Comparison of ENCODE assay signal across 8 cellular contexts in genomic region chr7:34320926-34321609, GRCh38.
A peak's percentile ranks its signal among the peaks of the same experiment; 100 is the strongest.
DNase-seq lines count a peak whose midpoint lies in the region; TF ChIP-seq lines count a peak whose summit lies in the region.

No MANE protein-coding gene starts in this region.

- in situ Hi-C loops in KBM-7 (cut with MboI; ENCODE audit: low pct_unique_long_range_greater_than_20kb, low sequenced_read_pairs), result no loop called here

- CTCF ChIA-PET in GM10248 (lab: Yijun Ruan, JAX), result interaction anchor here (0.8 to 3.4 kb wide), 24 partner anchors 10 to 1199 kb away, joined by 3 to 28 read pairs (median 4); no protein-coding TSS in a partner anchor
- CTCF ChIA-PET in OCI-LY7 (lab: Charles Lee; ENCODE audit: unreplicated experiment), result no interaction called here

- H2BK5ac ChIP-seq in neuronal stem cell (ENCODE audit: low read length), result no peak overlapping the region

- H2AFZ ChIP-seq in OCI-LY7 (ENCODE audit: low read length), result no peak overlapping the region
- peak overlapping the region; percentile 51 for H2AFZ ChIP-seq in neuronal stem cell (ENCODE audit: low read length)

- no peak overlapping the region for H2AK5ac ChIP-seq in neuronal stem cell (ENCODE audit: low read depth, low read length)

- no peak overlapping the region for H3K23ac ChIP-seq in neuronal stem cell (ENCODE audit: low read depth, low read length, poor library complexity)

- no peak overlapping the region for H2BK12ac ChIP-seq in neuronal stem cell (ENCODE audit: low read length)

- H3K27ac ChIP-seq in OCI-LY7 (ENCODE audit: low read depth, low read length, poor library complexity, severe bottlenecking), result no peak overlapping the region
- H3K27ac ChIP-seq in neuronal stem cell (replicated peaks; ENCODE audit: low read length), result no peak overlapping the region

- no peak overlapping the region for H4K8ac ChIP-seq in neuronal stem cell (ENCODE audit: low read depth, low read length)

- peak; percentile 96 for TF ChIP-seq CTCF in GM10248 (IDR thresholded peaks at IDR 0.05; ENCODE audit: control extremely low read depth, extremely low read depth, low read depth, missing control alignments)
- TF ChIP-seq CTCF in OCI-LY7 (conservative IDR thresholded peaks at IDR 0.05; ENCODE audit: low read length), result peak; percentile 93

- no TSS peak for BruUV-seq in OCI-LY7 (replicated peaks; lab: Mats Ljungman, UMichigan)

- H3K9me3 ChIP-seq in OCI-LY7 (ENCODE audit: low read length) (no peaks in the 10 kb centered on the region), neuronal stem cell (replicated peaks in 1 of 2; ENCODE audit: control insufficient read depth in 2 of 2, insufficient read depth in 1 of 2, low read depth in 1 of 2, low read length in 2 of 2) (no peaks in the 10 kb centered on the region)

- no peaks in the 10 kb centered on the region for H3K79me1 ChIP-seq in neuronal stem cell (ENCODE audit: low read depth, low read length)

- H3K4me3 ChIP-seq in OCI-LY7 (ENCODE audit: low read depth, low read length, poor library complexity, severe bottlenecking) (no peak overlapping the region), neuronal stem cell (ENCODE audit: low read length in 2 of 2) (peak overlapping the region in 1 of 2 donors; percentile 43)

- no peaks in the 10 kb centered on the region for H3K9me2 ChIP-seq in OCI-LY7 (ENCODE audit: insufficient read depth, low read length)

- no peaks in the 10 kb centered on the region for H3K36me3 ChIP-seq in OCI-LY7 (ENCODE audit: insufficient read depth, low read length)
- H3K36me3 ChIP-seq in neuronal stem cell (replicated peaks in 1 of 2; ENCODE audit: control insufficient read depth in 2 of 2, insufficient read depth in 2 of 2, low read length in 2 of 2), result no peaks in the 10 kb centered on the region

- no peak overlapping the region for H4K91ac ChIP-seq in neuronal stem cell (ENCODE audit: low read depth, low read length, poor library complexity)

- H2BK15ac ChIP-seq in neuronal stem cell (ENCODE audit: low read length), result no peak overlapping the region

- H3K4me3 Mint-ChIP-seq in activated T-helper 2 cell treated with anti-CD3 and anti-CD28 coated beads, Interferon-gamma antibody, Interleukin-2, Interleukin-4, amounts not matched to agents 10 μg/mL and 5 μg/mL and 100 μg/mL, durations not matched to agents 14 hours and 24 hours and 36 hours (ENCODE audit: low read depth), result no peak overlapping the region

- H3K4me1 ChIP-seq in OCI-LY7 (ENCODE audit: insufficient read depth, low read length, poor library complexity, severe bottlenecking) (no peaks in the 10 kb centered on the region), neuronal stem cell (ENCODE audit: control insufficient read depth in 2 of 2, insufficient read depth in 1 of 2, low read depth in 1 of 2, low read length in 2 of 2) (no peaks in the 10 kb centered on the region)

- H3K14ac ChIP-seq in neuronal stem cell (ENCODE audit: low read length), result no peak overlapping the region

- peak overlapping the region; percentile 60 for H3K18ac ChIP-seq in neuronal stem cell (ENCODE audit: low read length)

- peaks cover 10% of the 10 kb centered on the region for H3K27me3 Mint-ChIP-seq in activated T-helper 2 cell treated with anti-CD3 and anti-CD28 coated beads, Interferon-gamma antibody, Interleukin-2, Interleukin-4, amounts not matched to agents 10 μg/mL and 5 μg/mL and 100 μg/mL, durations not matched to agents 14 hours and 24 hours and 36 hours (ENCODE audit: low read depth)

- H3K36me3 Mint-ChIP-seq in activated T-helper 2 cell treated with anti-CD3 and anti-CD28 coated beads, Interferon-gamma antibody, Interleukin-2, Interleukin-4, amounts not matched to agents 10 μg/mL and 5 μg/mL and 100 μg/mL, durations not matched to agents 14 hours and 24 hours and 36 hours (ENCODE audit: low read depth), result no peaks in the 10 kb centered on the region

- H3K79me2 ChIP-seq in OCI-LY7 (ENCODE audit: insufficient read depth, low read depth, low read length), result no peaks in the 10 kb centered on the region

- no CpG with 5 or more reads among the region's 24 CpGs for WGBS in neuronal stem cell (ENCODE audit: extremely low coverage in 2 of 2, insufficient read length in 2 of 2, insufficient replicate concordance in 1 of 2), 2 donors

- no peaks in the 10 kb centered on the region for H3K9me3 Mint-ChIP-seq in activated T-helper 2 cell treated with anti-CD3 and anti-CD28 coated beads, Interferon-gamma antibody, Interleukin-2, Interleukin-4, amounts not matched to agents 10 μg/mL and 5 μg/mL and 100 μg/mL, durations not matched to agents 14 hours and 24 hours and 36 hours

- no peak overlapping the region for H2BK120ac ChIP-seq in neuronal stem cell (ENCODE audit: low read depth, low read length)

- H4K20me1 ChIP-seq in OCI-LY7 (ENCODE audit: insufficient read depth, low read length), result no peaks in the 10 kb centered on the region

- no peak overlapping the region for H3K27ac Mint-ChIP-seq in activated T-helper 2 cell treated with anti-CD3 and anti-CD28 coated beads, Interferon-gamma antibody, Interleukin-2, Interleukin-4, amounts not matched to agents 10 μg/mL and 5 μg/mL and 100 μg/mL, durations not matched to agents 14 hours and 24 hours and 36 hours

- no peak overlapping the region for H3K4ac ChIP-seq in neuronal stem cell (ENCODE audit: low read length)

- intact Hi-C loops in OCI-LY7 (cut with micrococcal nuclease; ENCODE audit: unreplicated experiment), result no loop called here
- intact Hi-C loops in activated T-helper 2 cell treated with anti-CD3 and anti-CD28 coated beads, Interferon-gamma antibody, Interleukin-2, Interleukin-4, amounts not matched to agents 10 μg/mL and 5 μg/mL and 100 μg/mL, durations not matched to agents 14 hours and 24 hours and 36 hours (cut with micrococcal nuclease), result no loop called here

- POLR2A ChIA-PET in GM10248 (lab: Yijun Ruan, JAX), result no interaction called here
- POLR2A ChIA-PET in OCI-LY7 (lab: Charles Lee), result interaction anchor here (1.2 kb wide), 1 partner anchor 17 kb away, joined by 6 read pairs; no protein-coding TSS in a partner anchor

- DNase-seq in GM10248 (ENCODE audit: extremely low spot score) (peak; percentile 73), GOT3 (lab: John Stamatoyannopoulos, UW) (peak; percentile 23), KBM-7 (peak; percentile 73), OCI-LY7 (ENCODE audit: low spot score) (peak; percentile 53), fibroblast of the conjunctiva (ENCODE audit: low read depth) (peak; percentile 50), neuronal stem cell (ENCODE audit: low spot score) (peak; percentile 70), KG1 (lab: John Stamatoyannopoulos, UW) (no peak)
- peak; percentile 13 for DNase-seq in activated T-helper 2 cell treated with anti-CD3 and anti-CD28 coated beads, Interferon-gamma antibody, Interleukin-2, Interleukin-4, amounts not matched to agents 10 μg/mL and 5 μg/mL and 100 μg/mL, durations not matched to agents 14 hours and 24 hours and 36 hours (ENCODE audit: low spot score)

- H3K9ac ChIP-seq in neuronal stem cell (ENCODE audit: low read depth, low read length, poor library complexity), result no peak overlapping the region

- H3K27me3 ChIP-seq in neuronal stem cell (ENCODE audit: control insufficient read depth in 3 of 3, insufficient read depth in 3 of 3, low read depth in 1 of 3, low read length in 3 of 3), result no peaks in the 10 kb centered on the region

- H3K4me2 ChIP-seq in OCI-LY7 (ENCODE audit: low read length), result no peak overlapping the region
- H3K4me2 ChIP-seq in neuronal stem cell (ENCODE audit: insufficient read depth, low read length, poor library complexity, severe bottlenecking), result peak overlapping the region; percentile 23

- peaks cover 2% of the 10 kb centered on the region for H3K4me1 Mint-ChIP-seq in activated T-helper 2 cell treated with anti-CD3 and anti-CD28 coated beads, Interferon-gamma antibody, Interleukin-2, Interleukin-4, amounts not matched to agents 10 μg/mL and 5 μg/mL and 100 μg/mL, durations not matched to agents 14 hours and 24 hours and 36 hours (ENCODE audit: low read depth)
